1 cellular context compared by ENCODE assay signal in genomic region chr20:63522091-63522868, GRCh38.
TF ChIP-seq lines count a peak whose summit lies in the region.

No MANE protein-coding gene starts in this region.

TF ChIP-seq in H1, 55 proteins besides CTCF, POLR2A, EP300 and RAD21:
- TF ChIP-seq EGR1 (IDR thresholded peaks at IDR 0.05; ENCODE audit: borderline replicate concordance, low read depth, low read length), result no peak
- peak; percentile 60; the same call in 1 of the 2 replicates for TF ChIP-seq POLR2AphosphoS5 (IDR thresholded peaks at IDR 0.05; ENCODE audit: low read depth, low read length)
